In the genomic region with DNA sequence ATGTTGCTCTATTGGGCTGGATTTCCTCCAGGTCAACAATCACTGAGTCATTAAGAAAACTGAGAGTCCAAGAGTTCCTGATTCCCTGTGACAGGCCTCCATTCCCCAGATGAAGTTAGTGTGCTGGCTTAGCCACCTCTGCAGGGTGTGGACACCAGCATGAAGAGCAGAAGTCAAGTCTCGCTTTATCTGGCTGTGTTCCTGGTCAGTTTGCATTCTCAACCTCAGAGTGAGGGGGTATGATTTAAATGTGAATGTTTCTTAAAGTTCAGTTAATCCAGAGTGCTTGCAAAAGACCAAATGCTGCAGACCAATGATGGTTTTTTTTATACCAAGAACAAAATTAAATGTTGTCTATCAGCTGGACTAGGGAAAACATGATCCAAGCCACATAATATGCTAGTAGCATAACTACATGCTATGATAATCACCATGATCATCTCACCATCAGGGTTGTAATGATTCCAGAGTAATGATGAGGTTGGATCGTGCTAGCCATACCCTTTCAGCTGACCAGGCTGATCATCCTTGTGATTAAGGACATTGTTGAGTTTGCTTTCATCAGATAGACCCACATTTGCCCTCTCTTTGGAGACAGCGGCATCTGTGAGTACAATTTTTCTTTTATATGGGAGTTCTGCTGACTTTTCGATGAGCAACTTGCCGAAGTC, we compare ENCODE assay signal across 11 cellular contexts.
DNase-seq lines count a peak whose midpoint lies in the region; ATAC-seq, FAIRE-seq and TF ChIP-seq lines count a peak whose summit lies in the region.
"Had no signal": no experiment of that assay in that cellular context is flagged by ENCODE, and none has a peak within 500 bp of the region (broad histone marks: within the 10 kb centered on the region; RNA-seq: fewer than 3 reads in every experiment).

No MANE protein-coding gene starts in this region.

- no peak overlapping the region for H3K4me3 Mint-ChIP-seq in osteocyte (ENCODE audit: unreplicated experiment)
- H3K4me3 Mint-ChIP-seq in activated CD4-positive, alpha-beta memory T cell treated with anti-CD3 and anti-CD28 coated beads, Interleukin-2, amount 10 ng/mL, durations not matched to agents 7 days and 5 days: no peak overlapping the region

- H3K4me3 ChIP-seq in MM.1S (ENCODE audit: low read length): no peak overlapping the region

- no peaks in the 10 kb centered on the region for H3K9me2 ChIP-seq in MM.1S (replicated peaks; ENCODE audit: insufficient read depth, low read length)

- H3K27me3 ChIP-seq in MM.1S (replicated peaks; ENCODE audit: insufficient read depth, low read length): no peaks in the 10 kb centered on the region

- H2AFZ ChIP-seq in MM.1S (ENCODE audit: low read length): no peak overlapping the region

- H3F3A ChIP-seq in MM.1S (ENCODE audit: insufficient read depth, low read length): no peaks in the 10 kb centered on the region

- TF ChIP-seq CTCF in osteocyte (IDR thresholded peaks at IDR 0.05) (no peak), MM.1S (IDR thresholded peaks at IDR 0.05; ENCODE audit: low read length) (no peak)

- ATAC-seq in HG03066 (IDR thresholded peaks at IDR 0.05; ENCODE audit: low read depth, unreplicated experiment) (peak; percentile 29), GM18867 (IDR thresholded peaks at IDR 0.05; ENCODE audit: unreplicated experiment) (no peak)

- H3K36me3 ChIP-seq in MM.1S (replicated peaks; ENCODE audit: insufficient read depth, low read length): no peaks in the 10 kb centered on the region

- H3K27ac Mint-ChIP-seq in osteocyte (ENCODE audit: unreplicated experiment): peak overlapping the region; percentile 54
- H3K27ac Mint-ChIP-seq in activated CD4-positive, alpha-beta memory T cell treated with anti-CD3 and anti-CD28 coated beads, Interleukin-2, amount 10 ng/mL, durations not matched to agents 7 days and 5 days: no peak overlapping the region

- H4K20me1 ChIP-seq in MM.1S (ENCODE audit: insufficient read depth, low read length): no peaks in the 10 kb centered on the region

- no peak overlapping the region for H3K27ac ChIP-seq in MM.1S (ENCODE audit: low read length)

- DNase-seq in CD1c-positive myeloid dendritic cell (ENCODE audit: extremely low spot score) (peak; percentile 27), osteocyte (ENCODE audit: extremely low spot score, unreplicated experiment) (no peak), MM.1S (no peak), iPS-NIHi7 (ENCODE audit: extremely low spot score) (no peak)
- no peak for DNase-seq in activated CD4-positive, alpha-beta memory T cell treated with anti-CD3 and anti-CD28 coated beads, Interleukin-2, amount 10 ng/mL, durations not matched to agents 7 days and 5 days
- DNase-seq: activated CD8-positive, alpha-beta memory T cell treated with anti-CD3 and anti-CD28 coated beads, Interleukin-2, amount 50 U/mL, for 4 hours; Caco-2; cerebellar nuclear complex had no signal

- H3K36me3 Mint-ChIP-seq in osteocyte (ENCODE audit: unreplicated experiment): no peaks in the 10 kb centered on the region
- H3K36me3 Mint-ChIP-seq in activated CD4-positive, alpha-beta memory T cell treated with anti-CD3 and anti-CD28 coated beads, Interleukin-2, amount 10 ng/mL, durations not matched to agents 7 days and 5 days (ENCODE audit: low read depth): no peaks in the 10 kb centered on the region

- CTCF ChIA-PET in activated CD4-positive, alpha-beta memory T cell treated with anti-CD3 and anti-CD28 coated beads, Interleukin-2, amount 10 ng/mL, durations not matched to agents 7 days and 5 days (lab: Charles Lee): no interaction called here

- peak; percentile 4 for FAIRE-seq in endometrium (lab: Jason Lieb, UNC)

- H3K79me2 ChIP-seq in MM.1S (ENCODE audit: low read length): no peaks in the 10 kb centered on the region

- POLR2A ChIA-PET in activated CD4-positive, alpha-beta memory T cell treated with anti-CD3 and anti-CD28 coated beads, Interleukin-2, amount 10 ng/mL, durations not matched to agents 7 days and 5 days (lab: Charles Lee): no interaction called here

- H3K27me3 Mint-ChIP-seq in osteocyte (ENCODE audit: unreplicated experiment): peaks cover 10% of the 10 kb centered on the region
- H3K27me3 Mint-ChIP-seq in activated CD4-positive, alpha-beta memory T cell treated with anti-CD3 and anti-CD28 coated beads, Interleukin-2, amount 10 ng/mL, durations not matched to agents 7 days and 5 days: no peaks in the 10 kb centered on the region

- no peak overlapping the region for H3K9ac ChIP-seq in MM.1S (ENCODE audit: low read length)

- H3K4me2 ChIP-seq in MM.1S (ENCODE audit: low read depth, low read length): no peak overlapping the region

- no peaks in the 10 kb centered on the region for H3K9me3 Mint-ChIP-seq in osteocyte (ENCODE audit: unreplicated experiment)
- H3K9me3 Mint-ChIP-seq in activated CD4-positive, alpha-beta memory T cell treated with anti-CD3 and anti-CD28 coated beads, Interleukin-2, amount 10 ng/mL, durations not matched to agents 7 days and 5 days: no peaks in the 10 kb centered on the region

- no peaks in the 10 kb centered on the region for H3K4me1 ChIP-seq in MM.1S (ENCODE audit: low read length)
- H3K4me1 ChIP-seq: Caco-2 had no signal

- H3K4me1 Mint-ChIP-seq in osteocyte (ENCODE audit: unreplicated experiment): peaks cover 31% of the 10 kb centered on the region
- no peaks in the 10 kb centered on the region for H3K4me1 Mint-ChIP-seq in activated CD4-positive, alpha-beta memory T cell treated with anti-CD3 and anti-CD28 coated beads, Interleukin-2, amount 10 ng/mL, durations not matched to agents 7 days and 5 days

- H3K9me3 ChIP-seq in MM.1S (replicated peaks; ENCODE audit: insufficient read depth, low read length): no peaks in the 10 kb centered on the region
- H3K9me3 ChIP-seq: Caco-2 had no signal
